7 cellular contexts compared by ENCODE assay signal in genomic region chr6:136967874-136968752, GRCh38. TPM values are rescaled to one million over a fixed set of nuclear protein-coding genes. Genes with fewer than 3 reads are reported as not detected.
DNase-seq lines count a peak whose midpoint lies in the region; ATAC-seq, FAIRE-seq and TF ChIP-seq lines count a peak whose summit lies in the region.

No MANE protein-coding gene starts in this region.

- FAIRE-seq in astrocyte (lab: Jason Lieb, UNC) = no peak

- no peaks in the 10 kb centered on the region for H3K36me3 Mint-ChIP-seq in astrocyte (ENCODE audit: low read depth, unreplicated experiment)

- H2AFZ ChIP-seq in astrocyte (ENCODE audit: low read depth, low read length) = no peak overlapping the region

- H3K4me1 ChIP-seq in astrocyte (ENCODE audit: insufficient read depth, low read length) = no peaks in the 10 kb centered on the region

- peaks cover 3% of the 10 kb centered on the region for H3K4me1 Mint-ChIP-seq in astrocyte (ENCODE audit: low read depth, unreplicated experiment)

- no peak overlapping the region for H3K4me2 ChIP-seq in astrocyte (ENCODE audit: low read length)

- H3K9me3 ChIP-seq in astrocyte (ENCODE audit: insufficient read depth, low read depth, low read length) = no peaks in the 10 kb centered on the region

- no peak overlapping the region for H3K27ac ChIP-seq in astrocyte (ENCODE audit: low read depth, low read length)

- H4K20me1 ChIP-seq in astrocyte (ENCODE audit: insufficient read depth, low read length) = no peaks in the 10 kb centered on the region

- ATAC-seq in GM18499 (IDR thresholded peaks at IDR 0.05; ENCODE audit: insufficient read depth, unreplicated experiment) (peak; percentile 72), HG02852 (IDR thresholded peaks at IDR 0.05; ENCODE audit: unreplicated experiment) (peak; percentile 89)

- no peak overlapping the region for H3K27ac Mint-ChIP-seq in astrocyte (ENCODE audit: unreplicated experiment)

- peaks cover 6% of the 10 kb centered on the region for H3K27me3 ChIP-seq in astrocyte (ENCODE audit: insufficient read depth, low read length)

- H3K9ac ChIP-seq in astrocyte (ENCODE audit: low read length) = no peak overlapping the region

- peaks cover 3% of the 10 kb centered on the region for H3K27me3 Mint-ChIP-seq in astrocyte (ENCODE audit: low read depth, unreplicated experiment)

- DNase-seq in NCI-H1694 treated with DMSO at 0.1 percent for 48 hours (lab: John Stamatoyannopoulos, UW) = peak; percentile 58
- peak; percentile 14 to 68 (median 26) for DNase-seq in T-helper 2 cell
- DNase-seq in astrocyte (ENCODE audit: low read depth) = peak; percentile 47
- DNase-seq in hippocampal formation (lab: John Stamatoyannopoulos, UW) = peak; percentile 23 to 30
- peak; percentile 54 for DNase-seq in stimulated activated CD4-positive, alpha-beta T cell treated with anti-CD3 and anti-CD28 coated beads, Interleukin-12 subunit alpha, Interleukin-12 subunit beta, amount 100 ng/mL, for 4 hours

- no peaks in the 10 kb centered on the region for H3K9me3 Mint-ChIP-seq in astrocyte (ENCODE audit: unreplicated experiment)

- H3K36me3 ChIP-seq in astrocyte (ENCODE audit: insufficient read depth, low read length) = no peaks in the 10 kb centered on the region

- peak; percentile 64 for TF ChIP-seq CTCF in astrocyte (IDR thresholded peaks at IDR 0.05; ENCODE audit: insufficient read depth, low read depth, low read length)

- H3K4me3 Mint-ChIP-seq in astrocyte (ENCODE audit: unreplicated experiment) = no peak overlapping the region

- H3K79me2 ChIP-seq in astrocyte (ENCODE audit: insufficient read depth, low read length) = no peaks in the 10 kb centered on the region

- no peak overlapping the region for H3K4me3 ChIP-seq in astrocyte (ENCODE audit: insufficient read depth, low read depth, low read length)

RNA-seq across cellular contexts. Expression of gene SLC35D3, which starts 46.0 kb away (rescaled TPM):
- total RNA-seq in astrocyte = not detected in 2 replicates
